1 cellular context compared by ENCODE assay signal in genomic region chr17:46782250-46782953, GRCh38.
A peak's percentile ranks its signal among the peaks of the same experiment; 100 is the strongest.
TF ChIP-seq lines count a peak whose summit lies in the region.

No MANE protein-coding gene starts in this region.

TF ChIP-seq in K562, 482 proteins besides CTCF, POLR2A, EP300 and RAD21 (continued from another document and continues in another):
- TF ChIP-seq PHB (CRISPR knock-in tag; IDR thresholded peaks at IDR 0.05) (no peak), ATF7 (IDR thresholded peaks at IDR 0.05) (no peak), MYC (IDR thresholded peaks at IDR 0.05; ENCODE audit: low read depth, low read length) (no peak), MYC (CRISPR knock-in tag; IDR thresholded peaks at IDR 0.05; ENCODE audit: borderline replicate concordance, low read depth) (no peak), TAF9B (IDR thresholded peaks at IDR 0.05; ENCODE audit: partially characterized antibody) (no peak), ZNF764 (CRISPR knock-in tag; IDR thresholded peaks at IDR 0.05; ENCODE audit: low read depth) (no peak), TAF15 (IDR thresholded peaks at IDR 0.05; ENCODE audit: low read depth, low read length) (no peak), CHAMP1 (IDR thresholded peaks at IDR 0.05) (no peak), ZNF584 (CRISPR knock-in tag; IDR thresholded peaks at IDR 0.05; ENCODE audit: low read depth) (no peak), KLF13 (tag; IDR thresholded peaks at IDR 0.05; ENCODE audit: borderline replicate concordance, low read depth) (no peak), LCOR (CRISPR knock-in tag; IDR thresholded peaks at IDR 0.05) (no peak), FOXJ2 (tag; IDR thresholded peaks at IDR 0.05) (no peak), POLR2AphosphoS2 (IDR thresholded peaks at IDR 0.05; ENCODE audit: low read length) (no peak), MCM5 (IDR thresholded peaks at IDR 0.05; ENCODE audit: low read depth) (no peak), DEAF1 (CRISPR knock-in tag; IDR thresholded peaks at IDR 0.05) (peak; percentile 61), ZNF134 (CRISPR knock-in tag; conservative IDR thresholded peaks at IDR 0.05) (no peak), GTF2E2 (tag; IDR thresholded peaks at IDR 0.05) (no peak), CBX3 (IDR thresholded peaks at IDR 0.05; ENCODE audit: borderline replicate concordance in 1 of 2, low read length in 2 of 2) (peak in 1 of 2 experiments; percentile 72; a peak in 1 of 3 replicates), SP1 (CRISPR knock-in tag; IDR thresholded peaks at IDR 0.05) (0 out of 2 replicates have a peak, but pooled peaks have one; percentile 17), PURB (CRISPR knock-in tag; IDR thresholded peaks at IDR 0.05; ENCODE audit: low read depth) (no peak), MEIS2 (IDR thresholded peaks at IDR 0.05; ENCODE audit: partially characterized antibody) (peak; percentile 8), BRD9 (IDR thresholded peaks at IDR 0.05; ENCODE audit: low read depth, partially characterized antibody) (no peak), ARID1B (IDR thresholded peaks at IDR 0.05) (no peak), RAD51 (IDR thresholded peaks at IDR 0.05; ENCODE audit: borderline replicate concordance, low read depth) (no peak), HDAC3 (IDR thresholded peaks at IDR 0.05; ENCODE audit: borderline replicate concordance, partially characterized antibody) (no peak), HDAC6 (IDR thresholded peaks at IDR 0.05; ENCODE audit: low read depth, low read length) (no peak), POU5F1 (IDR thresholded peaks at IDR 0.05; ENCODE audit: borderline replicate concordance, low read depth, low read length, partially characterized antibody) (no peak), FOSL1 (tag; conservative IDR thresholded peaks at IDR 0.05) (no peak), KLF16 (IDR thresholded peaks at IDR 0.05) (peak; percentile 53; the same call in 1 of the 2 replicates), ZNF780A (CRISPR knock-in tag; IDR thresholded peaks at IDR 0.05) (no peak), CAMTA2 (CRISPR knock-in tag; conservative IDR thresholded peaks at IDR 0.05) (no peak), RCOR1 (IDR thresholded peaks at IDR 0.05; ENCODE audit: borderline replicate concordance in 1 of 2, low read depth in 2 of 2, low read length in 2 of 2) (0 out of 4 replicates have a peak, but pooled peaks of 1 of the 2 experiments have one; percentile 33), CBFA2T2 (conservative IDR thresholded peaks at IDR 0.05) (no peak), ZNF140 (CRISPR knock-in tag; IDR thresholded peaks at IDR 0.05) (no peak), HLTF (IDR thresholded peaks at IDR 0.05) (no peak), ZNF24 (IDR thresholded peaks at IDR 0.05) (no peak), NCOR1 (IDR thresholded peaks at IDR 0.05) (no peak), NR0B1 (IDR thresholded peaks at IDR 0.05; ENCODE audit: partially characterized antibody) (no peak), MCM2 (IDR thresholded peaks at IDR 0.05; ENCODE audit: low read depth) (no peak), IRF1 (CRISPR knock-in tag; IDR thresholded peaks at IDR 0.05; ENCODE audit: borderline replicate concordance) (no peak), ZNF766 (CRISPR knock-in tag; conservative IDR thresholded peaks at IDR 0.05) (no peak), GABPA (tag; conservative IDR thresholded peaks at IDR 0.05; ENCODE audit: low read depth) (peak; percentile 70), KDM5B (IDR thresholded peaks at IDR 0.05; ENCODE audit: insufficient replicate concordance, low read depth, low read length) (no peak), NRF1 (conservative IDR thresholded peaks at IDR 0.05 in 1 of 2, IDR thresholded peaks at IDR 0.05 in 1 of 2) (no peak), FOXM1 (IDR thresholded peaks at IDR 0.05; ENCODE audit: low read depth) (no peak), FOXM1 (CRISPR knock-in tag; IDR thresholded peaks at IDR 0.05; ENCODE audit: low read depth) (no peak), ZC3H8 (IDR thresholded peaks at IDR 0.05) (no peak)
- TF ChIP-seq, protein P1, sequence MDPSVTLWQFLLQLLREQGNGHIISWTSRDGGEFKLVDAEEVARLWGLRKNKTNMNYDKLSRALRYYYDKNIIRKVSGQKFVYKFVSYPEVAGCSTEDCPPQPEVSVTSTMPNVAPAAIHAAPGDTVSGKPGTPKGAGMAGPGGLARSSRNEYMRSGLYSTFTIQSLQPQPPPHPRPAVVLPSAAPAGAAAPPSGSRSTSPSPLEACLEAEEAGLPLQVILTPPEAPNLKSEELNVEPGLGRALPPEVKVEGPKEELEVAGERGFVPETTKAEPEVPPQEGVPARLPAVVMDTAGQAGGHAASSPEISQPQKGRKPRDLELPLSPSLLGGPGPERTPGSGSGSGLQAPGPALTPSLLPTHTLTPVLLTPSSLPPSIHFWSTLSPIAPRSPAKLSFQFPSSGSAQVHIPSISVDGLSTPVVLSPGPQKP (CRISPR knock-in tag; IDR thresholded peaks at IDR 0.05), result no peak
- TF ChIP-seq, protein P2, sequence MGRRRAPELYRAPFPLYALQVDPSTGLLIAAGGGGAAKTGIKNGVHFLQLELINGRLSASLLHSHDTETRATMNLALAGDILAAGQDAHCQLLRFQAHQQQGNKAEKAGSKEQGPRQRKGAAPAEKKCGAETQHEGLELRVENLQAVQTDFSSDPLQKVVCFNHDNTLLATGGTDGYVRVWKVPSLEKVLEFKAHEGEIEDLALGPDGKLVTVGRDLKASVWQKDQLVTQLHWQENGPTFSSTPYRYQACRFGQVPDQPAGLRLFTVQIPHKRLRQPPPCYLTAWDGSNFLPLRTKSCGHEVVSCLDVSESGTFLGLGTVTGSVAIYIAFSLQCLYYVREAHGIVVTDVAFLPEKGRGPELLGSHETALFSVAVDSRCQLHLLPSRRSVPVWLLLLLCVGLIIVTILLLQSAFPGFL (CRISPR knock-in tag; IDR thresholded peaks at IDR 0.05), result no peak
- TF ChIP-seq, protein P3, sequence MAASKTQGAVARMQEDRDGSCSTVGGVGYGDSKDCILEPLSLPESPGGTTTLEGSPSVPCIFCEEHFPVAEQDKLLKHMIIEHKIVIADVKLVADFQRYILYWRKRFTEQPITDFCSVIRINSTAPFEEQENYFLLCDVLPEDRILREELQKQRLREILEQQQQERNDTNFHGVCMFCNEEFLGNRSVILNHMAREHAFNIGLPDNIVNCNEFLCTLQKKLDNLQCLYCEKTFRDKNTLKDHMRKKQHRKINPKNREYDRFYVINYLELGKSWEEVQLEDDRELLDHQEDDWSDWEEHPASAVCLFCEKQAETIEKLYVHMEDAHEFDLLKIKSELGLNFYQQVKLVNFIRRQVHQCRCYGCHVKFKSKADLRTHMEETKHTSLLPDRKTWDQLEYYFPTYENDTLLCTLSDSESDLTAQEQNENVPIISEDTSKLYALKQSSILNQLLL (CRISPR knock-in tag; IDR thresholded peaks at IDR 0.05; ENCODE audit: borderline replicate concordance), result no peak
- TF ChIP-seq, protein P4, sequence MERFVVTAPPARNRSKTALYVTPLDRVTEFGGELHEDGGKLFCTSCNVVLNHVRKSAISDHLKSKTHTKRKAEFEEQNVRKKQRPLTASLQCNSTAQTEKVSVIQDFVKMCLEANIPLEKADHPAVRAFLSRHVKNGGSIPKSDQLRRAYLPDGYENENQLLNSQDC (CRISPR knock-in tag; IDR thresholded peaks at IDR 0.05), result no peak
- TF ChIP-seq, protein P5, sequence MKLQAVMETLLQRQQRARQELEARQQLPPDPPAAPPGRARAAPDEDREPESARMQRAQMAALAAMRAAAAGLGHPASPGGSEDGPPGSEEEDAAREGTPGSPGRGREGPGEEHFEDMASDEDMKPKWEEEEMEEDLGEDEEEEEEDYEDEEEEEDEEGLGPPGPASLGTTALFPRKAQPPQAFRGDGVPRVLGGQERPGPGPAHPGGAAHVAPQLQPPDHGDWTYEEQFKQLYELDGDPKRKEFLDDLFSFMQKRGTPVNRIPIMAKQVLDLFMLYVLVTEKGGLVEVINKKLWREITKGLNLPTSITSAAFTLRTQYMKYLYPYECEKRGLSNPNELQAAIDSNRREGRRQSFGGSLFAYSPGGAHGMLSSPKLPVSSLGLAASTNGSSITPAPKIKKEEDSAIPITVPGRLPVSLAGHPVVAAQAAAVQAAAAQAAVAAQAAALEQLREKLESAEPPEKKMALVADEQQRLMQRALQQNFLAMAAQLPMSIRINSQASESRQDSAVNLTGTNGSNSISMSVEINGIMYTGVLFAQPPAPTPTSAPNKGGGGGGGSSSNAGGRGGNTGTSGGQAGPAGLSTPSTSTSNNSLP (IDR thresholded peaks at IDR 0.05; ENCODE audit: borderline replicate concordance, low read depth, low read length), result no peak
- TF ChIP-seq, protein P6, sequence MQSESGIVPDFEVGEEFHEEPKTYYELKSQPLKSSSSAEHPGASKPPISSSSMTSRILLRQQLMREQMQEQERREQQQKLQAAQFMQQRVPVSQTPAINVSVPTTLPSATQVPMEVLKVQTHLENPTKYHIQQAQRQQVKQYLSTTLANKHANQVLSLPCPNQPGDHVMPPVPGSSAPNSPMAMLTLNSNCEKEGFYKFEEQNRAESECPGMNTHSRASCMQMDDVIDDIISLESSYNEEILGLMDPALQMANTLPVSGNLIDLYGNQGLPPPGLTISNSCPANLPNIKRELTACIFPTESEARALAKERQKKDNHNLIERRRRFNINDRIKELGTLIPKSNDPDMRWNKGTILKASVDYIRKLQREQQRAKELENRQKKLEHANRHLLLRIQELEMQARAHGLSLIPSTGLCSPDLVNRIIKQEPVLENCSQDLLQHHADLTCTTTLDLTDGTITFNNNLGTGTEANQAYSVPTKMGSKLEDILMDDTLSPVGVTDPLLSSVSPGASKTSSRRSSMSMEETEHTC (IDR thresholded peaks at IDR 0.05), result no peak
- TF ChIP-seq, protein P7, sequence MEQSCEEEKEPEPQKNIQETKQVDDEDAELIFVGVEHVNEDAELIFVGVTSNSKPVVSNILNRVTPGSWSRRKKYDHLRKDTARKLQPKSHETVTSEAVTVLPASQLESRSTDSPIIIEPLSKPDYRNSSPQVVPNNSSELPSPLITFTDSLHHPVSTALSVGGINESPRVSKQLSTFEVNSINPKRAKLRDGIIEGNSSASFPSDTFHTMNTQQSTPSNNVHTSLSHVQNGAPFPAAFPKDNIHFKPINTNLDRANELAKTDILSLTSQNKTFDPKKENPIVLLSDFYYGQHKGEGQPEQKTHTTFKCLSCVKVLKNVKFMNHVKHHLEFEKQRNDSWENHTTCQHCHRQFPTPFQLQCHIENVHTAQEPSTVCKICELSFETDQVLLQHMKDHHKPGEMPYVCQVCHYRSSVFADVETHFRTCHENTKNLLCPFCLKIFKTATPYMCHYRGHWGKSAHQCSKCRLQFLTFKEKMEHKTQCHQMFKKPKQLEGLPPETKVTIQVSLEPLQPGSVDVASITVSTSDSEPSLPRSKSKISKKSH (CRISPR knock-in tag; IDR thresholded peaks at IDR 0.05), result no peak
- TF ChIP-seq, protein P8, sequence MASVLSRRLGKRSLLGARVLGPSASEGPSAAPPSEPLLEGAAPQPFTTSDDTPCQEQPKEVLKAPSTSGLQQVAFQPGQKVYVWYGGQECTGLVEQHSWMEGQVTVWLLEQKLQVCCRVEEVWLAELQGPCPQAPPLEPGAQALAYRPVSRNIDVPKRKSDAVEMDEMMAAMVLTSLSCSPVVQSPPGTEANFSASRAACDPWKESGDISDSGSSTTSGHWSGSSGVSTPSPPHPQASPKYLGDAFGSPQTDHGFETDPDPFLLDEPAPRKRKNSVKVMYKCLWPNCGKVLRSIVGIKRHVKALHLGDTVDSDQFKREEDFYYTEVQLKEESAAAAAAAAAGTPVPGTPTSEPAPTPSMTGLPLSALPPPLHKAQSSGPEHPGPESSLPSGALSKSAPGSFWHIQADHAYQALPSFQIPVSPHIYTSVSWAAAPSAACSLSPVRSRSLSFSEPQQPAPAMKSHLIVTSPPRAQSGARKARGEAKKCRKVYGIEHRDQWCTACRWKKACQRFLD (CRISPR knock-in tag; IDR thresholded peaks at IDR 0.05), result no peak
